In genomic region chr16:30747799-30748633, GRCh38 we compare ENCODE assay signal across 8 cellular contexts. TPM values are rescaled to one million over a fixed set of nuclear protein-coding genes. Genes with fewer than 3 reads are reported as not detected.
DNase-seq lines count a peak whose midpoint lies in the region; ATAC-seq and TF ChIP-seq lines count a peak whose summit lies in the region.

Gene PHKG2 (plus strand): TSS chr16:30748425. CDS start chr16:30748821, 396 bp downstream.

- TF ChIP-seq CTCF in CD14-positive monocyte (IDR thresholded peaks at IDR 0.05), result no peak
- no peak for TF ChIP-seq CTCF in left lung (IDR thresholded peaks at IDR 0.05)

- H3K27ac ChIP-seq in left lung, result peak within 1 kb of the TSS; percentile 68 to 84

- peaks cover 4 to 20% of the 10 kb centered on the region in 2 donors for H3K4me1 ChIP-seq in left lung

- peak; percentile 98 for ATAC-seq in GM19397 (IDR thresholded peaks at IDR 0.05; ENCODE audit: unreplicated experiment)
- ATAC-seq in HG03571 (IDR thresholded peaks at IDR 0.05; ENCODE audit: unreplicated experiment), result peak; percentile 91
- peak; percentile 99 for ATAC-seq in left lung

- H3K36me3 ChIP-seq in left lung, result peaks cover 0 to 54% of the 10 kb centered on the region in 2 donors

- H3K4me3 ChIP-seq in left lung, result peak within 1 kb of the TSS; percentile 64 to 76

- peaks cover 27% of the 10 kb centered on the region for H3K4me1 Mint-ChIP-seq in CD14-positive monocyte

- DNase-seq in CD14-positive monocyte (ENCODE audit: low spot score) (peak; percentile 97), NCI-H82 (lab: John Stamatoyannopoulos, UW) (peak; percentile 99), dermis blood vessel endothelial cell (peak; percentile 99), left lung (peak; percentile 99 to 100)
- DNase-seq in activated CD4-positive, alpha-beta T cell treated with anti-CD3 and anti-CD28 coated beads, Interleukin-2, amount 50 U/mL, for 48 hours, result peak; percentile 98 to 99
- DNase-seq in stimulated activated CD4-positive, alpha-beta T cell treated with anti-CD3 and anti-CD28 coated beads, Interleukin-2, amount 100 ng/mL, for 48 hours, result peak; percentile 94 to 97

- H3K9me3 ChIP-seq in left lung, result no peaks in the 10 kb centered on the region

- H3K27me3 ChIP-seq in left lung, result no peaks in the 10 kb centered on the region

- H3K27me3 Mint-ChIP-seq in CD14-positive monocyte (ENCODE audit: low read depth in 3 of 3), result no peaks in the 10 kb centered on the region

- intact Hi-C loops in CD14-positive monocyte (cut with micrococcal nuclease), result loop anchor here (2.0 to 5.0 kb wide), 3 partner anchors 15 to 46 kb away; partner anchors contain the start of genes CFAP119 (in 1 of the 2) and RNF40 (in 1 of the 2)
- intact Hi-C loops in left lung (cut with DNase I), result no loop called here

- peak within 1 kb of the TSS; percentile 92 to 93 for H3K4me3 Mint-ChIP-seq in CD14-positive monocyte

- H3K36me3 Mint-ChIP-seq in CD14-positive monocyte, result peaks cover 39 to 54% of the 10 kb centered on the region in 2 donors

- H3K27ac Mint-ChIP-seq in CD14-positive monocyte, result peak within 1 kb of the TSS; percentile 80 to 95 (median 90)

- no peaks in the 10 kb centered on the region for H3K9me3 Mint-ChIP-seq in CD14-positive monocyte

RNA-seq across cellular contexts. Expression of gene PHKG2, which starts in this region (rescaled TPM):
- 10 to 100 TPM; 45.4 to 54.2 TPM for polyA plus RNA-seq in CD14-positive monocyte
- total RNA-seq in dermis blood vessel endothelial cell (20.1 and 21.4 TPM in 2 replicates), left lung (10 to 100 TPM; 28.8 to 31.2 TPM)

Comparison
In these comparisons a context has a peak if more than half of its experiments do, and no peak if none do; other contexts are left out.
1. Peak in every context shown above with its lines: DNase-seq, ATAC-seq, H3K4me3 ChIP-seq and H3K27ac ChIP-seq.
2. intact Hi-C loops: an anchor here in CD14-positive monocyte (2.0 to 5.0 kb wide); none called in left lung.